Comparison of ENCODE assay signal across 10 cellular contexts in genomic region chr3:113287111-113287817, GRCh38.
DNase-seq lines count a peak whose midpoint lies in the region; ATAC-seq, FAIRE-seq and TF ChIP-seq lines count a peak whose summit lies in the region.
"Had no signal": no experiment of that assay in that cellular context is flagged by ENCODE, and none has a peak within 500 bp of the region (broad histone marks: within the 10 kb centered on the region; RNA-seq: fewer than 3 reads in every experiment).

No MANE protein-coding gene starts in this region.

- BruUV-seq in PC-3 (replicated peaks; lab: Mats Ljungman, UMichigan): no TSS peak

- H3K79me2 ChIP-seq in PC-3 (ENCODE audit: low read length): no peaks in the 10 kb centered on the region

- CTCF ChIA-PET in PC-3 (lab: Charles Lee): interaction anchor here (0.6 to 1.8 kb wide), 7 partner anchors 94 to 269 kb away, joined by 3 to 10 read pairs (median 4); no protein-coding TSS in a partner anchor

- H3K27me3 ChIP-seq in PC-3 (ENCODE audit: low read length): no peaks in the 10 kb centered on the region
- no peaks in the 10 kb centered on the region for H3K27me3 ChIP-seq in pancreas
- H3K27me3 ChIP-seq: tibial nerve had no signal

- peak; percentile 34 for DNase-seq in DMS53 treated with DMSO at 0.1 percent for 48 hours (lab: John Stamatoyannopoulos, UW; ENCODE audit: unreplicated experiment)
- peak; percentile 92 for DNase-seq in PC-3
- peak in 2 of 6 donors; percentile 25 to 35 for DNase-seq in pancreas
- DNase-seq in NCI-H1436 treated with DMSO at 0.1 percent for 48 hours (lab: John Stamatoyannopoulos, UW): no peak
- no peak for DNase-seq in GM19240 (ENCODE audit: insufficient read length, low spot score)

- 35 to 43% methylated on average over 10 of the region's 10 CpGs for WGBS in pancreas, 2 donors

- H2AFZ ChIP-seq in PC-3 (ENCODE audit: low read length): peak overlapping the region; percentile 60

- no peaks in the 10 kb centered on the region for H4K20me1 ChIP-seq in PC-3 (ENCODE audit: low read length)

- POLR2A ChIA-PET in PC-3 (lab: Charles Lee; ENCODE audit: unreplicated experiment): interaction anchor here (0.6 kb wide), 1 partner anchor 172 kb away, joined by 12 read pairs; no protein-coding TSS in a partner anchor

- intact Hi-C loops in PC-3 (cut with micrococcal nuclease): loop anchor here (1.0 to 5.0 kb wide), 4 partner anchors 56 to 250 kb away; no protein-coding TSS in a partner anchor
- intact Hi-C loops in pancreas (cut with DNase I): loop anchor here (5.0 to 10.0 kb wide), 4 partner anchors 145 to 235 kb away; no protein-coding TSS in a partner anchor

- H3F3A ChIP-seq in PC-3 (ENCODE audit: low read length, unreplicated experiment): peaks cover 6% of the 10 kb centered on the region

- H3K9me2 ChIP-seq in PC-3 (replicated peaks; ENCODE audit: low read length): no peaks in the 10 kb centered on the region

- H3K4me3 ChIP-seq in PC-3 (ENCODE audit: low read length) (peak overlapping the region; percentile 39), pancreas (no peak overlapping the region)
- H3K4me3 ChIP-seq: tibial nerve had no signal

- peak overlapping the region; percentile 78 for H3K4me2 ChIP-seq in PC-3 (ENCODE audit: low read length)

- ATAC-seq in PC-3: peak; percentile 83
- ATAC-seq in esophagus mucosa: peak; percentile 27
- ATAC-seq in pancreas: peak; percentile 71 to 77 (median 74)
- no peak for ATAC-seq in HG03342 (IDR thresholded peaks at IDR 0.05; ENCODE audit: unreplicated experiment)
- ATAC-seq in HG02571 (IDR thresholded peaks at IDR 0.05; ENCODE audit: unreplicated experiment): no peak

- no peak for TF ChIP-seq CTCF in PC-3 (conservative IDR thresholded peaks at IDR 0.05; ENCODE audit: low read depth, low read length)
- TF ChIP-seq CTCF in pancreas (IDR thresholded peaks at IDR 0.05): no peak

- no peaks in the 10 kb centered on the region for H3K9me3 ChIP-seq in PC-3 (ENCODE audit: low read length)
- H3K9me3 ChIP-seq in pancreas: no peaks in the 10 kb centered on the region
- H3K9me3 ChIP-seq: tibial nerve had no signal

- peak overlapping the region; percentile 86 for H3K27ac ChIP-seq in PC-3 (ENCODE audit: low read length)
- H3K27ac ChIP-seq in pancreas: no peak overlapping the region

- H3K9ac ChIP-seq in PC-3 (ENCODE audit: low read length): peak overlapping the region; percentile 57

- peak; percentile 57 for FAIRE-seq in pancreas (lab: Jason Lieb, UNC)
- FAIRE-seq: colon had no signal

- peaks cover 18% of the 10 kb centered on the region for H3K4me1 ChIP-seq in PC-3 (ENCODE audit: insufficient read depth, low read length)
- H3K4me1 ChIP-seq in pancreas: peaks cover 0 to 7% (median 0%) of the 10 kb centered on the region in 3 donors

- H3K36me3 ChIP-seq in PC-3 (ENCODE audit: low read depth, low read length): no peaks in the 10 kb centered on the region
- H3K36me3 ChIP-seq in pancreas: no peaks in the 10 kb centered on the region

Comparison
In these comparisons a context has a peak if more than half of its experiments do, and no peak if none do; other contexts are left out.
1. DNase-seq: peak in DMS53 treated with DMSO at 0.1 percent for 48 hours (single experiment) and PC-3 (single experiment); none in NCI-H1436 treated with DMSO at 0.1 percent for 48 hours (single experiment) and GM19240 (single experiment).
2. ATAC-seq: peak in PC-3 (single experiment), esophagus mucosa (single experiment) and pancreas (4 of 4); none in HG03342 (single experiment) and HG02571 (single experiment).